In the genomic region with DNA sequence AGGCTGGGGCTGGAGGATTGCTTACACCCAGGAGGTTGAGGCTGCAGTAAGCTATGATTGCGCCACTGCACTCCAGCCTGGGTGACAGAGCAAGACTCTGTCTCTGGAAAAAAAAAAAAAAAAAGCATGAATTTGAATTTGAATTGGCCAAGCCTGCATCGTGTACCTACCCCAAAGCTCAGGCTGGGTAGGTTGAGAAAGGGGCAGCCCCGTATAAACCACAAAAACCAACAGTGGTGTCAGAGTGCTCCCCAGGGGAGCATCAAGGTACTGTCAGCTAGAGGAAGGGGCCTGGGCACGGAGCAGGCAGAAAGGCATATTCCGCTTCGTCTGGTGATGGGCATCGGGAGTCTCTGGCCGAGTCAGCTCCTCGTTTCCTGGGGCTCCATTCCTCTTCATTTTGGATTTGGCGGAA, we compare ENCODE assay signal across 11 cellular contexts. TPM values are rescaled to one million over a fixed set of nuclear protein-coding genes. Genes with fewer than 3 reads are reported as not detected.
DNase-seq lines count a peak whose midpoint lies in the region; ATAC-seq, FAIRE-seq and TF ChIP-seq lines count a peak whose summit lies in the region.
"Had no signal": no experiment of that assay in that cellular context is flagged by ENCODE, and none has a peak within 500 bp of the region (broad histone marks: within the 10 kb centered on the region; RNA-seq: fewer than 3 reads in every experiment).

No MANE protein-coding gene starts in this region.

- RAD21 ChIA-PET in GM12878 (lab: Charles Lee; ENCODE audit: unreplicated experiment) = interaction anchor here (0.6 to 1.1 kb wide), 2 partner anchors 176 to 216 kb away, joined by 3 to 8 read pairs; no protein-coding TSS in a partner anchor

- TF ChIP-seq RAD21 in GM12878 (IDR thresholded peaks at IDR 0.05; ENCODE audit: insufficient read depth, low read depth, low read length) = peak; percentile 70

- no peak overlapping the region for H3K27ac ChIP-seq in OCI-LY3 (ENCODE audit: low read length)
- no peak overlapping the region for H3K27ac ChIP-seq in GM12878 (ENCODE audit: control insufficient read depth, insufficient read depth)
- no peak overlapping the region for H3K27ac ChIP-seq in gastroesophageal sphincter
- H3K27ac ChIP-seq in sigmoid colon = no peak overlapping the region
- no peak overlapping the region for H3K27ac ChIP-seq in left ventricle myocardium inferior (replicated peaks)

- TF ChIP-seq EP300 in GM12878 (IDR thresholded peaks at IDR 0.05; ENCODE audit: borderline replicate concordance in 1 of 2, control insufficient read depth in 1 of 2, low read depth in 2 of 2, low read length in 2 of 2) (no peak), gastroesophageal sphincter (IDR thresholded peaks at IDR 0.05) (no peak), sigmoid colon (IDR thresholded peaks at IDR 0.05) (no peak)

- H2AFZ ChIP-seq in OCI-LY3 (ENCODE audit: low read depth, low read length) (no peak overlapping the region), GM12878 (ENCODE audit: control insufficient read depth, low read depth, low read length) (no peak overlapping the region)

- DNase-seq in activated gamma-delta T cell treated with Interleukin-2 at 50 U/mL for 16 hours = peak; percentile 38
- no peak for DNase-seq in activated gamma-delta T cell (lab: John Stamatoyannopoulos, UW)
- DNase-seq in GM12878 (ENCODE audit: low read depth, low spot score) = no peak
- DNase-seq in iPS-NIHi7 (ENCODE audit: extremely low spot score) = no peak
- DNase-seq in sigmoid colon = no peak
- no peak for DNase-seq in left ventricle myocardium inferior
- DNase-seq: ACHN, IMR-90 had no signal

- in situ Hi-C loops in GM12878 (cut with MboI) = no loop called here

- H3K4me2 ChIP-seq in OCI-LY3 (ENCODE audit: low read length) = peak overlapping the region; percentile 43; the same call in 1 of the 2 replicates
- no peak overlapping the region for H3K4me2 ChIP-seq in GM12878 (ENCODE audit: control insufficient read depth, insufficient read depth)

- no TSS peak for BruUV-seq in GM12878 (replicated peaks; lab: Mats Ljungman, UMichigan)

- FAIRE-seq in GM12878 (lab: Jason Lieb, UNC) = no peak

- ATAC-seq in GM12878 (peak; percentile 92), gastroesophageal sphincter (no peak)
- ATAC-seq: right cardiac atrium had no signal

- H3K9me3 ChIP-seq in OCI-LY3 (ENCODE audit: insufficient read depth, low read length) (no peaks in the 10 kb centered on the region), GM12878 (replicated peaks; ENCODE audit: control insufficient read depth, insufficient read depth, low read length) (no peaks in the 10 kb centered on the region), gastroesophageal sphincter (no peaks in the 10 kb centered on the region), sigmoid colon (no peaks in the 10 kb centered on the region), left ventricle myocardium inferior (replicated peaks) (no peaks in the 10 kb centered on the region)

- H3K27me3 ChIP-seq in OCI-LY3 (ENCODE audit: low read depth, low read length) = peaks cover 33% of the 10 kb centered on the region
- no peaks in the 10 kb centered on the region for H3K27me3 ChIP-seq in GM12878 (replicated peaks in 1 of 2; ENCODE audit: control insufficient read depth in 2 of 2, insufficient read depth in 2 of 2, low read length in 1 of 2)
- peaks cover 15% of the 10 kb centered on the region for H3K27me3 ChIP-seq in gastroesophageal sphincter
- H3K27me3 ChIP-seq in sigmoid colon = no peaks in the 10 kb centered on the region
- no peaks in the 10 kb centered on the region for H3K27me3 ChIP-seq in left ventricle myocardium inferior (ENCODE audit: low read depth)

- peaks cover 10% of the 10 kb centered on the region; the same call in 1 of the 2 replicates for H4K20me1 ChIP-seq in OCI-LY3 (ENCODE audit: insufficient read depth, low read length)
- no peaks in the 10 kb centered on the region for H4K20me1 ChIP-seq in GM12878 (ENCODE audit: control insufficient read depth, insufficient read depth)

- no peak overlapping the region for H3K9ac ChIP-seq in OCI-LY3 (ENCODE audit: low read length)
- H3K9ac ChIP-seq in GM12878 (ENCODE audit: control insufficient read depth, insufficient read depth, low read length) = no peak overlapping the region

- POLR2A ChIA-PET in GM12878 (lab: Charles Lee) = interaction anchor here (0.5 to 0.7 kb wide), 4 partner anchors 13 to 290 kb away, joined by 3 to 4 read pairs (median 4); no protein-coding TSS in a partner anchor

- TF ChIP-seq POLR2A in GM12878 (IDR thresholded peaks at IDR 0.05; ENCODE audit: low read depth, low read length) (no peak), gastroesophageal sphincter (IDR thresholded peaks at IDR 0.05) (no peak), sigmoid colon (IDR thresholded peaks at IDR 0.05) (no peak)

- SMC1A ChIA-PET in GM12878 (lab: Charles Lee; ENCODE audit: uncharacterized antibody, unreplicated experiment) = interaction anchor here (1.0 to 1.1 kb wide), 2 partner anchors 51 to 52 kb away, joined by 3 read pairs; no protein-coding TSS in a partner anchor

- CTCF ChIA-PET in GM12878 (lab: Yijun Ruan, JAX) = interaction anchor here (0.6 to 2.8 kb wide), 6 partner anchors 12 to 421 kb away, joined by 3 to 7 read pairs (median 4); no protein-coding TSS in a partner anchor

- no peaks in the 10 kb centered on the region for H3K79me2 ChIP-seq in OCI-LY3 (ENCODE audit: low read length)
- no peaks in the 10 kb centered on the region for H3K79me2 ChIP-seq in GM12878 (ENCODE audit: control insufficient read depth, insufficient read depth, low read length)

- TF ChIP-seq CTCF in OCI-LY3 (IDR thresholded peaks at IDR 0.05; ENCODE audit: low read depth, low read length) = peak; percentile 34
- peak; percentile 42 to 56 (median 47); a peak in 5 of 6 replicates for TF ChIP-seq CTCF in GM12878 (IDR thresholded peaks at IDR 0.05 in 2 of 3, conservative IDR thresholded peaks at IDR 0.05 in 1 of 3; ENCODE audit: control insufficient read depth in 2 of 3, extremely low read depth in 1 of 3, insufficient read depth in 1 of 3, low read depth in 3 of 3, low read length in 3 of 3)
- no peak for TF ChIP-seq CTCF in gastroesophageal sphincter (IDR thresholded peaks at IDR 0.05)
- TF ChIP-seq CTCF in sigmoid colon (IDR thresholded peaks at IDR 0.05) = no peak
- no peak for TF ChIP-seq CTCF in left ventricle myocardium inferior (IDR thresholded peaks at IDR 0.05; ENCODE audit: borderline replicate concordance)

- no peak overlapping the region for H3K4me3 ChIP-seq in OCI-LY3 (ENCODE audit: low read length)
- no peak overlapping the region for H3K4me3 ChIP-seq in GM12878
- no peak overlapping the region for H3K4me3 ChIP-seq in gastroesophageal sphincter
- no peak overlapping the region for H3K4me3 ChIP-seq in sigmoid colon
- no peak overlapping the region for H3K4me3 ChIP-seq in left ventricle myocardium inferior

- intact Hi-C loops in GM12878 (cut with micrococcal nuclease; ENCODE audit: unreplicated experiment) (no loop called here), sigmoid colon (cut with DNase I) (no loop called here), left ventricle myocardium inferior (cut with micrococcal nuclease) (no loop called here)

- H3K36me3 ChIP-seq in OCI-LY3 (replicated peaks; ENCODE audit: low read depth, low read length) = no peaks in the 10 kb centered on the region
- no peaks in the 10 kb centered on the region for H3K36me3 ChIP-seq in GM12878 (ENCODE audit: control insufficient read depth in 2 of 2, insufficient read depth in 2 of 2, low read length in 1 of 2)
- no peaks in the 10 kb centered on the region for H3K36me3 ChIP-seq in gastroesophageal sphincter
- no peaks in the 10 kb centered on the region for H3K36me3 ChIP-seq in sigmoid colon
- H3K36me3 ChIP-seq in left ventricle myocardium inferior = no peaks in the 10 kb centered on the region

- WGBS in GM12878 (ENCODE audit: insufficient coverage, insufficient replicate concordance, low lambda C conversion rate, missing lambda C conversion rate) = under 1% methylated on average over 10 of the region's 10 CpGs
- WGBS in gastroesophageal sphincter (ENCODE audit: low coverage in 1 of 2), 2 donors = 50 to 69% methylated on average over 3 to 10 of the region's 10 CpGs
- WGBS in sigmoid colon, 2 donors = 55 to 84% methylated on average over 10 of the region's 10 CpGs

- peaks cover 10% of the 10 kb centered on the region for H3K4me1 ChIP-seq in OCI-LY3 (ENCODE audit: low read length)
- no peaks in the 10 kb centered on the region for H3K4me1 ChIP-seq in GM12878 (ENCODE audit: control insufficient read depth, insufficient read depth, low read length)
- no peaks in the 10 kb centered on the region for H3K4me1 ChIP-seq in gastroesophageal sphincter
- H3K4me1 ChIP-seq in sigmoid colon = no peaks in the 10 kb centered on the region
- H3K4me1 ChIP-seq in left ventricle myocardium inferior = peaks cover 7% of the 10 kb centered on the region

TF ChIP-seq in GM12878, 131 proteins besides CTCF, POLR2A, EP300 and RAD21 (continues in another document):
- TF ChIP-seq PAX5 (IDR thresholded peaks at IDR 0.05; ENCODE audit: borderline replicate concordance, low read depth, low read length) = 0 out of 2 replicates have a peak, but pooled peaks have one; percentile 13

RNA-seq across cellular contexts. Expression of a gene that starts 40.9 kb away (rescaled TPM):
- 1.7 and 2.3 TPM in 2 replicates for total RNA-seq in GM12878 (2013; cell fraction: nucleolus; rRNA removed)
- total RNA-seq in GM12878 (2014; rRNA removed) (0.49 and 0.68 TPM in 2 replicates), GM12878 (2014; rRNA removed; fragmentation: Illumina TruSeq; extraction: Trizol) (0.36 and 0.37 TPM in 2 replicates), GM12878 (2021) (0.95 and 0.98 TPM in 2 replicates), gastroesophageal sphincter (10 to 100 TPM in 2 of 4 donors, 1 to 10 TPM in 2; 8.8 to 19.5 (median 11.3) TPM), sigmoid colon (10 to 100 TPM in 2 of 4 donors, 1 to 10 TPM in 2; 4.8 to 14.7 (median 10.0) TPM), left ventricle myocardium inferior (63.8 TPM)
- 0.34 TPM for polyA plus RNA-seq in GM12878 (2011; ENCODE audit: low read depth)
- polyA plus RNA-seq in GM12878 (2011; rRNA removed) (not detected in 2 replicates), GM12878 (2014; fragmentation: Illumina TruSeq; extraction: Trizol) (0.54 and 0.95 TPM in 2 replicates), GM12878 (2014; fragmentation: Nextera tagmentation; extraction: Ambion mirVana) (under 1 TPM in 1 of 2 experiments, not detected in 1; 0.03 TPM), GM12878 (2014; rRNA removed) (0.78 and 1.5 TPM in 2 replicates), GM12878 (2016; fragmentation: Nextera tagmentation; extraction: Ambion mirVana) (under 1 TPM; 0.24 to 0.43 TPM), sigmoid colon (10 to 100 TPM in 2 of 3 donors, 1 to 10 TPM in 1; 9.6 to 13.4 (median 12.8) TPM)
- 0.02 and 0.06 TPM in 2 replicates for polyA plus RNA-seq in GM12878 (2011; cell fraction: cytosol; rRNA removed)
- polyA plus RNA-seq in GM12878 (2011; cell fraction: nucleus; rRNA removed) = 0.16 and 0.24 TPM in 2 replicates
- polyA plus RNA-seq in GM12878 (2012) = 0.51 and 1.2 TPM in 2 replicates
- polyA minus RNA-seq in GM12878 (2011; rRNA and poly(A)+ RNA removed) = not detected in 2 replicates
- 3.5 and 4.5 TPM in 2 replicates for polyA minus RNA-seq in GM12878 (2011; cell fraction: cytosol; rRNA and poly(A)+ RNA removed)
- 0.36 and 0.38 TPM in 2 replicates for polyA minus RNA-seq in GM12878 (2011; cell fraction: nucleus; rRNA and poly(A)+ RNA removed)

Comparison
In these comparisons a context has a peak if more than half of its experiments do, and no peak if none do; other contexts are left out.
1. CTCF ChIP-seq: peak in OCI-LY3 (single experiment) and GM12878 (3 of 3); none in gastroesophageal sphincter (0 of 4), sigmoid colon (0 of 4) and left ventricle myocardium inferior (single experiment).